Comparison of ENCODE assay signal across 7 cellular contexts in the genomic region with DNA sequence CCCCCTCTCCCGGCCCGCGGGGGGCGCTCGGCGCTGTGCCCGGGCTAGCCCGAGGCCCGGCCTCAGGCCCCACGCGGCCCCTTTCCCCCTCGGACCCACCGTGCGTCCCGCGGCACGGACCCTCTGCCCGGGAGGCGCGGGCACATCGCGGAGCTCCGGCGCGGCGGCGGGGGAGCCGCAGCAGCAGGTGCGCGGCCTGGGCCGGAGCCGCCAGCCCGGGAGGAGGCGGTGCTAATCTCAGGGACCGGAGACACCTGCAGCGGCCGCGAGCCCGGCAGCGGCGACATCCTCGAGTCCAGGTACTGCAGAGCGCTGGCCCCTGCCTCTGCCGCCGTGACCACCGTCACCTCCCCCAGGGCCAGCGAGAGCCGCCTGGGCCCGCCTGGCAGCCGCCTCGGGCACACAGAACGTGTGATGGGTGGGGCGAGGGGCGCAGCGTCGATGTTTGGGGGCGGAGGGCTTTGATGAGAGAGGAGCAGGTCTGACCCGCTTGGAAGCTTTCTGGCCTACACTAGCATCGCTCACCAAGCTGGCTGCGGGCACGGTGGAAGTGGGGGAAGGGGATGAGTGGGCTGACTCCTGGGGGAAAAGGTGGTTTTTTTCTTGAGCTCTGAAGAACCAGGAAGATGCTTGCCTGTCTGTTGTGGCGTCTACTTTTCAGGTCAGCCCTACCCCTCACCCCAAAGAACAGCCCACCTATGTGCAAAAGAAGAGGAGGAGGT. TPM values are rescaled to one million over a fixed set of nuclear protein-coding genes. Genes with fewer than 3 reads are reported as not detected.
DNase-seq lines count a peak whose midpoint lies in the region; ATAC-seq and TF ChIP-seq lines count a peak whose summit lies in the region.

No MANE protein-coding gene starts in this region.

- H2BK20ac ChIP-seq in H9 (ENCODE audit: low read depth, low read length, poor library complexity, severe bottlenecking): no peak overlapping the region

- no peak overlapping the region for H2BK120ac ChIP-seq in H9 (ENCODE audit: low read depth, low read length, poor library complexity, severe bottlenecking)

- H2BK12ac ChIP-seq in H9 (ENCODE audit: insufficient read length, low read depth, low read length): no peak overlapping the region

- WGBS in H9 (ENCODE audit: extremely low coverage, insufficient read length, low lambda C conversion rate): no CpG with 5 or more reads among the region's 62 CpGs

- peak overlapping the region; percentile 7 for H3K9ac ChIP-seq in H9 (ENCODE audit: extremely low read depth, insufficient read length, low read length)
- peak overlapping the region; percentile 90 for H3K9ac ChIP-seq in Loucy (ENCODE audit: low read depth, low read length, poor library complexity, severe bottlenecking)

- H3T11ph ChIP-seq in H9 (ENCODE audit: low read length): no peak overlapping the region

- ATAC-seq in GM18499 (IDR thresholded peaks at IDR 0.05; ENCODE audit: insufficient read depth, unreplicated experiment): peak; percentile 21

- peaks cover 3% of the 10 kb centered on the region for H3K79me1 ChIP-seq in H9 (ENCODE audit: insufficient read depth, low read depth, low read length, poor library complexity, severe bottlenecking)

- H2AFZ ChIP-seq in H9 (ENCODE audit: low read length) (no peak overlapping the region), Loucy (ENCODE audit: low read length) (no peak overlapping the region)

- H4K8ac ChIP-seq in H9 (replicated peaks; ENCODE audit: insufficient read length, low read depth, low read length): no peak overlapping the region

- peaks cover 39 to 41% of the 10 kb centered on the region in 2 experiments for H3K4me1 Mint-ChIP-seq in H9
- peaks cover 65% of the 10 kb centered on the region for H3K4me1 Mint-ChIP-seq in activated T-helper 2 cell treated with anti-CD3 and anti-CD28 coated beads, Interferon-gamma antibody, Interleukin-2, Interleukin-4, amounts not matched to agents 10 μg/mL and 5 μg/mL and 100 μg/mL, durations not matched to agents 14 hours and 24 hours and 36 hours (ENCODE audit: low read depth)

- peaks cover 6% of the 10 kb centered on the region; the same call in 1 of the 2 replicates for H3F3A ChIP-seq in Loucy (ENCODE audit: low read depth)

- peak; percentile 61 for DNase-seq in H9
- DNase-seq in activated T-helper 2 cell treated with anti-CD3 and anti-CD28 coated beads, Interferon-gamma antibody, Interleukin-2, Interleukin-4, amounts not matched to agents 10 μg/mL and 5 μg/mL and 100 μg/mL, durations not matched to agents 14 hours and 24 hours and 36 hours (ENCODE audit: low spot score): peak; percentile 54
- DNase-seq in germinal center (ENCODE audit: low spot score): peak; percentile 66
- peak; percentile 82 for DNase-seq in posterior vena cava (ENCODE audit: low spot score)
- DNase-seq in D341Med (ENCODE audit: low spot score): no peak

- no peak overlapping the region for H4K91ac ChIP-seq in H9 (ENCODE audit: insufficient read length, low read depth, low read length)

- no peak for TF ChIP-seq CTCF in H9 (conservative IDR thresholded peaks at IDR 0.05)
- no peak for TF ChIP-seq CTCF in Loucy (conservative IDR thresholded peaks at IDR 0.05; ENCODE audit: low read length)

- H2BK15ac ChIP-seq in H9 (ENCODE audit: low read depth, low read length): no peak overlapping the region; the same call in 1 of the 2 replicates

- no peaks in the 10 kb centered on the region for H3K9me3 Mint-ChIP-seq in H9
- H3K9me3 Mint-ChIP-seq in activated T-helper 2 cell treated with anti-CD3 and anti-CD28 coated beads, Interferon-gamma antibody, Interleukin-2, Interleukin-4, amounts not matched to agents 10 μg/mL and 5 μg/mL and 100 μg/mL, durations not matched to agents 14 hours and 24 hours and 36 hours: no peaks in the 10 kb centered on the region

- intact Hi-C loops in activated T-helper 2 cell treated with anti-CD3 and anti-CD28 coated beads, Interferon-gamma antibody, Interleukin-2, Interleukin-4, amounts not matched to agents 10 μg/mL and 5 μg/mL and 100 μg/mL, durations not matched to agents 14 hours and 24 hours and 36 hours (cut with micrococcal nuclease): loop anchor here (1.0 to 5.0 kb wide), 3 partner anchors 13 to 239 kb away; no protein-coding TSS in a partner anchor
- intact Hi-C loops in posterior vena cava (cut with DNase I): no loop called here

- H4K5ac ChIP-seq in H9 (ENCODE audit: insufficient read length, low read depth, low read length): no peak overlapping the region

- no peaks in the 10 kb centered on the region for H3K36me3 ChIP-seq in Loucy (ENCODE audit: insufficient read depth, low read length)

- H2AK5ac ChIP-seq in H9 (ENCODE audit: insufficient read length, low read length): no peak overlapping the region

- no peak overlapping the region for H3K56ac ChIP-seq in H9 (ENCODE audit: insufficient read length, low read depth, low read length)

- no peaks in the 10 kb centered on the region for H3K23me2 ChIP-seq in H9 (ENCODE audit: insufficient read length, low read depth, low read length, poor library complexity, severe bottlenecking)

- no peak overlapping the region for H3K4ac ChIP-seq in H9 (ENCODE audit: low read depth, low read length)

- H3K4me3 ChIP-seq in Loucy (ENCODE audit: low read length, poor library complexity, severe bottlenecking): peak overlapping the region; percentile 95

- H3K4me1 ChIP-seq in H9 (ENCODE audit: insufficient read depth, low read length) (peaks cover 10% of the 10 kb centered on the region; the same call in 1 of the 2 replicates), Loucy (ENCODE audit: insufficient read depth, low read length, poor library complexity, severe bottlenecking) (peaks cover 40% of the 10 kb centered on the region)

- no peak overlapping the region for H2BK5ac ChIP-seq in H9 (ENCODE audit: insufficient read length, low read length)

- peak overlapping the region in 1 of 3 experiments; percentile 57; a peak in 1 of 7 replicates for H3K27ac Mint-ChIP-seq in H9
- peak overlapping the region; percentile 94 for H3K27ac Mint-ChIP-seq in activated T-helper 2 cell treated with anti-CD3 and anti-CD28 coated beads, Interferon-gamma antibody, Interleukin-2, Interleukin-4, amounts not matched to agents 10 μg/mL and 5 μg/mL and 100 μg/mL, durations not matched to agents 14 hours and 24 hours and 36 hours

- peaks cover 0 to 2% (median 0%) of the 10 kb centered on the region in 3 experiments; a peak in 2 of 7 replicates for H3K36me3 Mint-ChIP-seq in H9 (ENCODE audit: insufficient read depth in 1 of 3, low read depth in 3 of 3)
- peaks cover 34% of the 10 kb centered on the region for H3K36me3 Mint-ChIP-seq in activated T-helper 2 cell treated with anti-CD3 and anti-CD28 coated beads, Interferon-gamma antibody, Interleukin-2, Interleukin-4, amounts not matched to agents 10 μg/mL and 5 μg/mL and 100 μg/mL, durations not matched to agents 14 hours and 24 hours and 36 hours (ENCODE audit: low read depth)

- H3K14ac ChIP-seq in H9 (ENCODE audit: insufficient read depth, low read length): peak overlapping the region; percentile 34; the same call in 1 of the 2 replicates

- no peak overlapping the region for H3K27ac ChIP-seq in H9 (ENCODE audit: insufficient read length, low read depth, low read length)

- H3K27me3 Mint-ChIP-seq in H9 (ENCODE audit: low read depth): peaks cover 9% of the 10 kb centered on the region
- H3K27me3 Mint-ChIP-seq in activated T-helper 2 cell treated with anti-CD3 and anti-CD28 coated beads, Interferon-gamma antibody, Interleukin-2, Interleukin-4, amounts not matched to agents 10 μg/mL and 5 μg/mL and 100 μg/mL, durations not matched to agents 14 hours and 24 hours and 36 hours (ENCODE audit: low read depth): no peaks in the 10 kb centered on the region

- peak overlapping the region; percentile 75 to 83 for H3K4me3 Mint-ChIP-seq in H9
- H3K4me3 Mint-ChIP-seq in activated T-helper 2 cell treated with anti-CD3 and anti-CD28 coated beads, Interferon-gamma antibody, Interleukin-2, Interleukin-4, amounts not matched to agents 10 μg/mL and 5 μg/mL and 100 μg/mL, durations not matched to agents 14 hours and 24 hours and 36 hours (ENCODE audit: low read depth): peak overlapping the region; percentile 89

- no peaks in the 10 kb centered on the region for H3K9me2 ChIP-seq in Loucy (replicated peaks; ENCODE audit: low read depth, low read length)

- peak overlapping the region; percentile 27 for H3K18ac ChIP-seq in H9 (ENCODE audit: insufficient read length, low read depth, low read length)

- peak overlapping the region; percentile 44 for H3K4me2 ChIP-seq in H9 (ENCODE audit: insufficient read depth, insufficient read length, low read length)
- peak overlapping the region; percentile 97 for H3K4me2 ChIP-seq in Loucy (ENCODE audit: low read depth, low read length, poor library complexity, severe bottlenecking)

- peaks cover 7% of the 10 kb centered on the region for H4K20me1 ChIP-seq in H9 (ENCODE audit: control insufficient read depth, insufficient read depth, insufficient read length)
- H4K20me1 ChIP-seq in Loucy (ENCODE audit: insufficient read depth, low read length, poor library complexity, severe bottlenecking): peaks cover 10% of the 10 kb centered on the region

- no peak overlapping the region for H3K23ac ChIP-seq in H9 (ENCODE audit: insufficient read length, low read depth, low read length)

- peaks cover 14% of the 10 kb centered on the region; the same call in 1 of the 2 replicates for H3K79me2 ChIP-seq in H9 (ENCODE audit: insufficient read depth, low read length)
- H3K79me2 ChIP-seq in Loucy (ENCODE audit: insufficient read depth, low read length): peaks cover 61% of the 10 kb centered on the region

- H3K27me3 ChIP-seq in H9 (ENCODE audit: insufficient read depth, low read length) (no peaks in the 10 kb centered on the region), Loucy (ENCODE audit: insufficient read depth, low read length, poor library complexity, severe bottlenecking) (no peaks in the 10 kb centered on the region)

- no peaks in the 10 kb centered on the region for H3K9me3 ChIP-seq in H9 (ENCODE audit: control insufficient read depth, low read depth, low read length)
- H3K9me3 ChIP-seq in Loucy (ENCODE audit: insufficient read depth, low read depth, low read length): no peaks in the 10 kb centered on the region

RNA-seq across cellular contexts. Expression of a gene that starts 0.5 kb away (rescaled TPM):
- total RNA-seq in H9 (2021) (74.7 and 84.5 TPM in 2 replicates), posterior vena cava (100 to 1,000 TPM in 1 of 2 donors, 10 to 100 TPM in 1; 96.6 to 109 TPM)
- 171 and 182 TPM in 2 replicates for total RNA-seq in activated T-helper 2 cell treated with anti-CD3 and anti-CD28 coated beads, Interferon-gamma antibody, Interleukin-2, Interleukin-4, amounts not matched to agents 10 μg/mL and 5 μg/mL and 100 μg/mL, durations not matched to agents 14 hours and 24 hours and 36 hours
